In genomic region chr17:8283356-8283755, GRCh38 we compare ENCODE assay signal across 23 cellular contexts. TPM values are rescaled to one million over a fixed set of nuclear protein-coding genes. Genes with fewer than 3 reads are reported as not detected.
A peak's percentile ranks its signal among the peaks of the same experiment; 100 is the strongest.
DNase-seq lines count a peak whose midpoint lies in the region; ATAC-seq lines count a peak whose summit lies in the region.
"Had no signal": no experiment of that assay in that cellular context is flagged by ENCODE, and none has a peak within 500 bp of the region (broad histone marks: within the 10 kb centered on the region; RNA-seq: fewer than 3 reads in every experiment).

No MANE protein-coding gene starts in this region.

- H3K27ac ChIP-seq in CD4-positive, CD25-positive, alpha-beta regulatory T cell (ENCODE audit: insufficient read depth, low read length, poor library complexity, severe bottlenecking), result peak overlapping the region; percentile 52
- H3K27ac ChIP-seq in CD4-positive, alpha-beta memory T cell (ENCODE audit: low read depth, low read length), result no peak overlapping the region
- H3K27ac ChIP-seq: HL-60 had no signal

- peak in 1 of 3 donors; percentile 72 for DNase-seq in CD4-positive, CD25-positive, alpha-beta regulatory T cell
- peak in 1 of 5 donors; percentile 12 for DNase-seq in CD4-positive, alpha-beta memory T cell
- DNase-seq in NCI-H82 treated with DMSO at 0.1 percent for 48 hours (lab: John Stamatoyannopoulos, UW; ENCODE audit: unreplicated experiment) (peak; percentile 58), HAP-1 (ENCODE audit: low spot score in 2 of 2) (no peak), NK-92 (lab: John Stamatoyannopoulos, UW; ENCODE audit: unreplicated experiment) (no peak)
- no peak for DNase-seq in effector memory CD8-positive, alpha-beta T cell
- DNase-seq: C1 segment of cervical spinal cord, COR-L47, DMS 273 treated with DMSO at 0.1 percent for 48 hours, DND-41, H7, NCI-H1105, NCI-H1694, NCI-H2081 treated with DMSO at 0.1 percent for 48 hours, NCI-H446 treated with DMSO at 0.1 percent for 48 hours, NCI-H69, OCI-M1, SHP77, SK-N-SH had no signal

- H3K4me3 Mint-ChIP-seq in CD4-positive, CD25-positive, alpha-beta regulatory T cell, result peak overlapping the region in 3 of 4 donors; percentile 52 to 89 (median 88)
- H3K4me3 Mint-ChIP-seq in CD4-positive, alpha-beta memory T cell, result peak overlapping the region in 4 of 8 donors; percentile 12 to 56 (median 40)
- H3K4me3 Mint-ChIP-seq in effector memory CD8-positive, alpha-beta T cell, result no peak overlapping the region
- H3K4me3 Mint-ChIP-seq: IgD-negative memory B cell had no signal

- intact Hi-C loops in CD4-positive, alpha-beta memory T cell (cut with micrococcal nuclease), result no loop called here

- H3K4me3 ChIP-seq in CD4-positive, CD25-positive, alpha-beta regulatory T cell (ENCODE audit: low read depth, low read length), result peak overlapping the region; percentile 48
- no peak overlapping the region for H3K4me3 ChIP-seq in CD4-positive, alpha-beta memory T cell (ENCODE audit: low read length in 2 of 2)
- no peak overlapping the region for H3K4me3 ChIP-seq in HAP-1

- H3K9me3 ChIP-seq in CD4-positive, CD25-positive, alpha-beta regulatory T cell (ENCODE audit: control insufficient read depth in 2 of 2, low read length in 2 of 2), result no peaks in the 10 kb centered on the region
- no peaks in the 10 kb centered on the region for H3K9me3 ChIP-seq in CD4-positive, alpha-beta memory T cell (ENCODE audit: control insufficient read depth in 1 of 2, low read length in 2 of 2)
- H3K9me3 ChIP-seq in HAP-1, result no peaks in the 10 kb centered on the region
- H3K9me3 ChIP-seq: SK-N-SH had no signal

- H3K27me3 Mint-ChIP-seq in CD4-positive, CD25-positive, alpha-beta regulatory T cell, result no peaks in the 10 kb centered on the region
- no peaks in the 10 kb centered on the region for H3K27me3 Mint-ChIP-seq in CD4-positive, alpha-beta memory T cell
- H3K27me3 Mint-ChIP-seq in effector memory CD8-positive, alpha-beta T cell, result peaks cover 0 to 7% of the 10 kb centered on the region in 2 donors
- H3K27me3 Mint-ChIP-seq: IgD-negative memory B cell had no signal

- in situ Hi-C loops in HAP-1 (cut with MboI; ENCODE audit: low sequenced_read_pairs), result no loop called here

- POLR2A ChIA-PET in CD4-positive, alpha-beta memory T cell (lab: Charles Lee; ENCODE audit: partially characterized antibody), result interaction anchor here (1.0 to 2.6 kb wide), 6 partner anchors 12 to 164 kb away, joined by 3 to 44 read pairs (median 10); partner anchors contain the start of genes CTC1, PFAS and SLC25A35

- CTCF ChIA-PET in CD4-positive, alpha-beta memory T cell (lab: Charles Lee; ENCODE audit: partially characterized antibody), result interaction anchor here (0.6 to 1.5 kb wide), 13 partner anchors 10 to 1373 kb away, joined by 3 to 9 read pairs (median 4); partner anchors contain the start of genes CTC1 and SLC25A35

- H3K27me3 ChIP-seq in CD4-positive, CD25-positive, alpha-beta regulatory T cell (ENCODE audit: control insufficient read depth, insufficient read depth, low read length), result no peaks in the 10 kb centered on the region
- H3K27me3 ChIP-seq in CD4-positive, alpha-beta memory T cell (ENCODE audit: insufficient read depth, low read length), result no peaks in the 10 kb centered on the region
- no peaks in the 10 kb centered on the region for H3K27me3 ChIP-seq in HAP-1 (ENCODE audit: low read depth)

- H3K4me1 Mint-ChIP-seq in CD4-positive, CD25-positive, alpha-beta regulatory T cell, result peaks cover 7 to 44% (median 31%) of the 10 kb centered on the region in 4 donors
- peaks cover 15 to 49% (median 27%) of the 10 kb centered on the region in 4 donors for H3K4me1 Mint-ChIP-seq in CD4-positive, alpha-beta memory T cell
- H3K4me1 Mint-ChIP-seq in effector memory CD8-positive, alpha-beta T cell (ENCODE audit: low read depth in 2 of 2), result peaks cover 15 to 18% of the 10 kb centered on the region in 2 donors

- peak in 1 of 2 donors; percentile 43 for ATAC-seq in CD4-positive, CD25-positive, alpha-beta regulatory T cell (ENCODE audit: low read depth in 2 of 2)
- ATAC-seq in effector memory CD8-positive, alpha-beta T cell (replicated peaks), result no peak
- no peak for ATAC-seq in GM21367 (IDR thresholded peaks at IDR 0.05; ENCODE audit: unreplicated experiment)

- H3K4me1 ChIP-seq in CD4-positive, CD25-positive, alpha-beta regulatory T cell (ENCODE audit: control insufficient read depth, insufficient read depth, low read length, poor library complexity, severe bottlenecking), result peaks cover 30% of the 10 kb centered on the region
- H3K4me1 ChIP-seq in CD4-positive, alpha-beta memory T cell (ENCODE audit: insufficient read depth, low read length), result peaks cover 37% of the 10 kb centered on the region
- peaks cover 3% of the 10 kb centered on the region; the same call in 1 of the 2 replicates for H3K4me1 ChIP-seq in HAP-1

- H3K9me3 Mint-ChIP-seq in CD4-positive, CD25-positive, alpha-beta regulatory T cell, result peaks cover 0 to 2% (median 0%) of the 10 kb centered on the region in 7 donors
- H3K9me3 Mint-ChIP-seq in CD4-positive, alpha-beta memory T cell, result no peaks in the 10 kb centered on the region
- H3K9me3 Mint-ChIP-seq in effector memory CD8-positive, alpha-beta T cell, result no peaks in the 10 kb centered on the region
- H3K9me3 Mint-ChIP-seq: IgD-negative memory B cell had no signal

- H3K36me3 ChIP-seq in CD4-positive, CD25-positive, alpha-beta regulatory T cell (ENCODE audit: control insufficient read depth, insufficient read depth, low read length), result no peaks in the 10 kb centered on the region
- H3K36me3 ChIP-seq in CD4-positive, alpha-beta memory T cell (ENCODE audit: insufficient read depth, low read length), result no peaks in the 10 kb centered on the region
- H3K36me3 ChIP-seq in HAP-1 (replicated peaks), result no peaks in the 10 kb centered on the region

- no peaks in the 10 kb centered on the region for H3K36me3 Mint-ChIP-seq in CD4-positive, CD25-positive, alpha-beta regulatory T cell
- H3K36me3 Mint-ChIP-seq in CD4-positive, alpha-beta memory T cell, result peaks cover 0 to 2% of the 10 kb centered on the region in 2 donors
- H3K36me3 Mint-ChIP-seq in effector memory CD8-positive, alpha-beta T cell (ENCODE audit: insufficient read depth), result no peaks in the 10 kb centered on the region

- peak overlapping the region; percentile 66 to 91 (median 77) for H3K27ac Mint-ChIP-seq in CD4-positive, CD25-positive, alpha-beta regulatory T cell
- H3K27ac Mint-ChIP-seq in CD4-positive, alpha-beta memory T cell, result peak overlapping the region; percentile 29 to 92 (median 85)
- peak overlapping the region; percentile 7 to 49 for H3K27ac Mint-ChIP-seq in effector memory CD8-positive, alpha-beta T cell
- H3K27ac Mint-ChIP-seq: IgD-negative memory B cell had no signal

RNA-seq across cellular contexts. Expression of gene RANGRF, which starts 5.1 kb away (rescaled TPM):
- 40.0 TPM for total RNA-seq in CD4-positive, CD25-positive, alpha-beta regulatory T cell
- polyA plus RNA-seq in CD4-positive, CD25-positive, alpha-beta regulatory T cell, result 100 to 1,000 TPM in 2 of 4 donors, 10 to 100 TPM in 2; 87.6 to 131 (median 99.0) TPM
- 10 to 100 TPM; 39.7 to 42.8 TPM for total RNA-seq in CD4-positive, alpha-beta memory T cell
- 10 to 100 TPM; 77.5 to 96.2 TPM for polyA plus RNA-seq in CD4-positive, alpha-beta memory T cell

RNA-seq across cellular contexts. Expression of gene SLC25A35, which starts 11.8 kb away (rescaled TPM):
- total RNA-seq in CD4-positive, CD25-positive, alpha-beta regulatory T cell, result 13.7 TPM
- 1 to 10 TPM in 3 of 4 donors, under 1 TPM in 1; 0.64 to 2.7 (median 1.7) TPM for polyA plus RNA-seq in CD4-positive, CD25-positive, alpha-beta regulatory T cell
- total RNA-seq in CD4-positive, alpha-beta memory T cell, result 1 to 10 TPM; 7.3 to 8.4 TPM
- polyA plus RNA-seq in CD4-positive, alpha-beta memory T cell, result 1 to 10 TPM in 1 of 2 donors, under 1 TPM in 1; 0.86 to 1.1 TPM

RNA-seq across cellular contexts. Expression of gene ARHGEF15, which starts 26.7 kb away (rescaled TPM):
- not detected for total RNA-seq in CD4-positive, CD25-positive, alpha-beta regulatory T cell
- polyA plus RNA-seq in CD4-positive, CD25-positive, alpha-beta regulatory T cell, result not detected
- not detected for total RNA-seq in CD4-positive, alpha-beta memory T cell
- not detected for polyA plus RNA-seq in CD4-positive, alpha-beta memory T cell
- total RNA-seq: LHCN-M2 had no signal
- polyA plus RNA-seq: IgD-negative memory B cell, SK-N-SH had no signal

RNA-seq across cellular contexts. Expression of gene PFAS, which starts 34.3 kb away (rescaled TPM):
- 13.9 TPM for total RNA-seq in CD4-positive, CD25-positive, alpha-beta regulatory T cell
- 10 to 100 TPM in 3 of 4 donors, 1 to 10 TPM in 1; 7.4 to 12.7 (median 11.2) TPM for polyA plus RNA-seq in CD4-positive, CD25-positive, alpha-beta regulatory T cell
- total RNA-seq in CD4-positive, alpha-beta memory T cell, result 10 to 100 TPM; 23.0 to 29.1 TPM
- polyA plus RNA-seq in CD4-positive, alpha-beta memory T cell, result 10 to 100 TPM in 1 of 2 donors, 1 to 10 TPM in 1; 8.9 to 14.8 TPM

RNA-seq across cellular contexts. Expression of gene CTC1, which starts 35.5 kb away (rescaled TPM):
- total RNA-seq in CD4-positive, CD25-positive, alpha-beta regulatory T cell, result 265 TPM
- polyA plus RNA-seq in CD4-positive, CD25-positive, alpha-beta regulatory T cell, result 10 to 100 TPM; 20.2 to 32.4 (median 24.1) TPM
- total RNA-seq in CD4-positive, alpha-beta memory T cell, result 100 to 1,000 TPM; 310 to 317 TPM
- polyA plus RNA-seq in CD4-positive, alpha-beta memory T cell, result 10 to 100 TPM; 17.0 to 46.8 TPM

Comparison
In these comparisons a context has a peak if more than half of its experiments do, and no peak if none do; other contexts are left out.
1. H3K27ac Mint-ChIP-seq: peak in every context shown above with its lines; median percentile 85 in CD4-positive, alpha-beta memory T cell; 77 in CD4-positive, CD25-positive, alpha-beta regulatory T cell; 28 in effector memory CD8-positive, alpha-beta T cell.
2. H3K4me3 Mint-ChIP-seq: peak in CD4-positive, CD25-positive, alpha-beta regulatory T cell (3 of 4); none in effector memory CD8-positive, alpha-beta T cell (0 of 2).